Comparison of ENCODE assay signal across 8 cellular contexts in the genomic region with DNA sequence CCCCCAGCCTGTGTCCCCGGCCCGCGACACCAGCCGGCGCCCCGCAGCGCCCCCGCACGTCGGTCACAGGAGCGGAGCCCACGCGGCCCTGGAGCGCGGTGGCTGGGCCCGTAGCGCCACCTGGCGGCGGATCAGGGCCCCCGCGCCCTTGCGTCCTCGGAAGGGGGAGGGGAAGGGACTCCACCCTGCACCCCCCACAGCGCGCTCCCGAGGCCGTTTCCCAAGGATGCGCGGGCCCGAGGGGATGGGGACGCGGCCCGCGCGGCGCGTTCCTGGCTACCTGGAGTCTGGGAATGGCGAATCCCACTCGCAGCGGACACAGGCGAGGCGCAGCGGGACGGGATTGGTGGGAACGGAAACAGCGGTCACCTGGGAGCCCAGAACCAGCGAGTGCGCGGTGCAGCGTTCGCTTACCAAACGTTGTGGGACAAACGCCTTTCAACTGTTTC. TPM values are rescaled to one million over a fixed set of nuclear protein-coding genes. Genes with fewer than 3 reads are reported as not detected.
DNase-seq lines count a peak whose midpoint lies in the region; ATAC-seq lines count a peak whose summit lies in the region.

No MANE protein-coding gene starts in this region.

- DNase-seq in NCI-H2081 (lab: John Stamatoyannopoulos, UW) (peak; percentile 57 to 73), NCI-H2081 treated with DMSO at 0.1 percent for 48 hours (lab: John Stamatoyannopoulos, UW) (no peak), NCI-H2196 treated with DMSO at 0.1 percent for 48 hours (lab: John Stamatoyannopoulos, UW; ENCODE audit: unreplicated experiment) (peak; percentile 19), ecto neural progenitor cell (ENCODE audit: low spot score) (peak; percentile 92), lung microvascular endothelial cell (ENCODE audit: low read depth in 2 of 2) (peak; percentile 69 to 90)
- peak; percentile 61 for DNase-seq in activated CD4-positive, alpha-beta T cell treated with anti-CD3 and anti-CD28 coated beads, Interleukin-2, amount 50 U/mL, for 24 hours (ENCODE audit: low read depth in 1 of 2, low spot score in 1 of 2)
- DNase-seq in stimulated activated CD4-positive, alpha-beta T cell treated with anti-CD3 and anti-CD28 coated beads, TNF-alpha, amount 100 ng/mL, for 48 hours (ENCODE audit: low read depth in 3 of 3) = peak; percentile 45 to 72 (median 49)

- ATAC-seq in HG02943 (IDR thresholded peaks at IDR 0.05; ENCODE audit: low read depth, unreplicated experiment) = peak; percentile 91

RNA-seq across cellular contexts. Expression of gene MKI67, which starts 23.8 kb away (rescaled TPM):
- 2.4 and 8.5 TPM in 2 replicates for total RNA-seq in lung microvascular endothelial cell
